In the genomic region with DNA sequence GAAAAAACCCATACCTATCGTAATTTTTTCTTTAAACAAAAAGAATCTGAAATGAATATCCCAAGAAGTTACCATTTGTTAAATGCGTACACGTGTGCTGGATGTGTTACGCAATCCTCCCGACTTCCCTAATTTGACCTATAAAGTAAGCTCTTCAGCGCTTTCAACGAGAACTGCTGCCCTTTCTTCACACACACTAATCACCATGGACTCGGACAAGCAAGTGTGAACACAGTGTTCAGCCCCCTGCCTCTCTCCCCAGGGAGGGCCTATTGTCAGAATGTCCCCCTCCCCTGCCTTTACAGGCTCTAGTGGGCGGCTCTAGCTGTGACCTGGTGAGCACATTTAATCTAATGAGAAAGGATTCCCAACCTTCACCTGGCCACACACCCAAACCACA, we compare ENCODE assay signal across 22 cellular contexts.
DNase-seq lines count a peak whose midpoint lies in the region; ATAC-seq, FAIRE-seq and TF ChIP-seq lines count a peak whose summit lies in the region.
"Had no signal": no experiment of that assay in that cellular context is flagged by ENCODE, and none has a peak within 500 bp of the region (broad histone marks: within the 10 kb centered on the region; RNA-seq: fewer than 3 reads in every experiment).

No MANE protein-coding gene starts in this region.

- no peaks in the 10 kb centered on the region for H3K36me3 ChIP-seq in WERI-Rb-1
- H3K36me3 ChIP-seq: adrenal gland, neutrophil, right atrium auricular region had no signal

- no peak overlapping the region for H3K4me3 ChIP-seq in WERI-Rb-1 (ENCODE audit: low read depth, low read length)
- H3K4me3 ChIP-seq: adrenal gland, right atrium auricular region had no signal

- peak; percentile 38 for DNase-seq in Right ventricle myocardium superior
- DNase-seq in left ventricle myocardium superior: no peak
- peak; percentile 70 for DNase-seq in OCI-M1 (lab: John Stamatoyannopoulos, UW)
- DNase-seq in iPS-NIHi11 (ENCODE audit: low spot score): peak; percentile 6
- no peak for DNase-seq in GM10266 (ENCODE audit: extremely low spot score)
- no peak for DNase-seq in NCI-H524 (lab: John Stamatoyannopoulos, UW)
- no peak for DNase-seq in D721Med (ENCODE audit: insufficient read length, low spot score)
- no peak for DNase-seq in WERI-Rb-1
- DNase-seq: activated B cell treated with CpG ODN at 0.5 μM for 24 hours; CD4-positive, CD25-positive, alpha-beta regulatory T cell; DND-41; islet precursor cell; midbrain; MM.1S; NCI-H2081 treated with DMSO at 0.1 percent for 48 hours; NCI-H82; stimulated activated naive CD4-positive, alpha-beta T cell treated with Interleukin-2 at 50 U/mL for 16 hours; T-helper 1 cell had no signal

- no peak for FAIRE-seq in D721Med (lab: Jason Lieb, UNC)

- no peak for ATAC-seq in Right ventricle myocardium superior (ENCODE audit: poor library complexity)
- no peak for ATAC-seq in left ventricle myocardium superior
- ATAC-seq: esophagus mucosa had no signal

- H3K27ac ChIP-seq in WERI-Rb-1: no peak overlapping the region
- H3K27ac ChIP-seq: adrenal gland, neutrophil, right atrium auricular region had no signal

- intact Hi-C loops in Right ventricle myocardium superior (cut with DNase I): no loop called here
- intact Hi-C loops in left ventricle myocardium superior (cut with micrococcal nuclease): no loop called here

- H3K27me3 ChIP-seq in WERI-Rb-1 (ENCODE audit: insufficient read depth, low read depth, severe bottlenecking): no peaks in the 10 kb centered on the region
- H3K27me3 ChIP-seq: adrenal gland, neutrophil, right atrium auricular region had no signal

- H3K9me3 ChIP-seq in WERI-Rb-1 (ENCODE audit: severe bottlenecking): peaks cover 5% of the 10 kb centered on the region
- H3K9me3 ChIP-seq: right atrium auricular region had no signal

- no peak for TF ChIP-seq CTCF in GM10266 (IDR thresholded peaks at IDR 0.05; ENCODE audit: control insufficient read depth, insufficient read depth, low read depth, missing control alignments)
- no peak for TF ChIP-seq CTCF in D721Med (IDR thresholded peaks at IDR 0.05; ENCODE audit: insufficient read depth, missing control alignments)
- no peak for TF ChIP-seq CTCF in WERI-Rb-1 (IDR thresholded peaks at IDR 0.05; ENCODE audit: low read depth, low read length)

Comparison
In these comparisons a context has a peak if more than half of its experiments do, and no peak if none do; other contexts are left out.
1. DNase-seq: peak in Right ventricle myocardium superior (single experiment), OCI-M1 (single experiment) and iPS-NIHi11 (single experiment); none in left ventricle myocardium superior (single experiment), GM10266 (single experiment), NCI-H524 (0 of 2), D721Med (single experiment) and WERI-Rb-1 (single experiment).